ENCODE assay signal across 8 cellular contexts in the genomic region with DNA sequence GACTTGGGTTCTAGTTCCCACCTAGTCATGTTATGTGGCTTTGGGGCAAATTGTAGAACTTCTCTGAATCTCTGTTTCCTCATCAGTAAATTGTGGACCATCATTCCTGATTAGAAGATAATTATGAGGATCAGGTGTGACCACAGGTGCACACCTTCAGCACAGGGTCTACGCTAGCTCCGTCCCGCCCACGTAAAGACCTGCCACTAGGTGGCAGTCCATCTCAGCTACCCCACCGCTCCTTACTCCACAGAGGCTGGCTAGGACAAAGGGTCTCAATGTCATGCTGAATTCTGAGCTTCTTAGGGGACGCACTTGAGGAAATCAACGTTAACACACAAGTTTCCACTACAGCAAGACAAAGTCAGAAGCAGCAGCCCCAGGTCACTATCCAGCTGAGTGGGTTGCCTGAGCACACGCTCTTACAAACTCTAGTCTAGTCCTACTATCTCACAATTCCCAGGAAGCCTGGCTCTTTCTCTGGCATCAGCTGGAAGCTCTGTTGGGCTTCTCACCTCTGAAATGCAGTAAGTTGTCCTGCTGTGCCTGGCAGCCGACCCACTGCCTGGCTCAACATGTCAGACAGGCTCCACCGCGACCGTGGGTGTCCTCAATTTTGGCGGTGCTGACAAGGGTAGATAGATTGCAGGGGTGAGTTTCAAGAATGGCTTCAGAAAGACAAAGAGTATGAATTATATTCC. TPM values are rescaled to one million over a fixed set of nuclear protein-coding genes. Genes with fewer than 3 reads are reported as not detected.
DNase-seq lines count a peak whose midpoint lies in the region; ATAC-seq lines count a peak whose summit lies in the region.

No MANE protein-coding gene starts in this region.

- no peak overlapping the region for H3K4me3 ChIP-seq in effector memory CD4-positive, alpha-beta T cell (ENCODE audit: insufficient read depth, low read depth, low read length, poor library complexity, severe bottlenecking)

- no peaks in the 10 kb centered on the region for H3K9me3 ChIP-seq in effector memory CD4-positive, alpha-beta T cell (ENCODE audit: control insufficient read depth, low read length)

- no peaks in the 10 kb centered on the region for H3K36me3 ChIP-seq in effector memory CD4-positive, alpha-beta T cell (ENCODE audit: control insufficient read depth, insufficient read depth, low read length)

- peak overlapping the region; percentile 80 to 98 (median 93) for H3K27ac Mint-ChIP-seq in naive thymus-derived CD8-positive, alpha-beta T cell

- POLR2A ChIA-PET in naive thymus-derived CD8-positive, alpha-beta T cell (lab: Charles Lee), result interaction anchor here (0.7 to 16.1 kb wide), 13 partner anchors 8 to 205 kb away, joined by 3 to 734 read pairs (median 3); a partner anchor contains a TSS

- DNase-seq in NCI-H446 (lab: John Stamatoyannopoulos, UW), result peak; percentile 17 to 60
- no peak for DNase-seq in NCI-H446 treated with DMSO at 0.1 percent for 48 hours (lab: John Stamatoyannopoulos, UW)
- peak; percentile 45 for DNase-seq in NCI-H2029 (lab: John Stamatoyannopoulos, UW)
- peak; percentile 65 for DNase-seq in activated CD4-positive, alpha-beta T cell treated with anti-CD3 and anti-CD28 coated beads, Interleukin-2, amount 50 U/mL, for 1 hour
- DNase-seq in effector memory CD4-positive, alpha-beta T cell, result peak; percentile 36 to 52 (median 42)
- peak; percentile 52 to 81 (median 66) for DNase-seq in naive thymus-derived CD8-positive, alpha-beta T cell
- DNase-seq in NCI-H2107 treated with DMSO at 0.1 percent for 48 hours (lab: John Stamatoyannopoulos, UW; ENCODE audit: unreplicated experiment), result no peak

- H3K36me3 Mint-ChIP-seq in naive thymus-derived CD8-positive, alpha-beta T cell, result peaks cover 0 to 3% (median 0%) of the 10 kb centered on the region in 3 donors

- peaks cover 27 to 55% (median 43%) of the 10 kb centered on the region in 4 donors for H3K4me1 Mint-ChIP-seq in naive thymus-derived CD8-positive, alpha-beta T cell

- H3K27me3 ChIP-seq in effector memory CD4-positive, alpha-beta T cell (replicated peaks; ENCODE audit: control insufficient read depth, insufficient read depth, low read length, poor library complexity, severe bottlenecking), result no peaks in the 10 kb centered on the region

- no peaks in the 10 kb centered on the region for H3K9me3 Mint-ChIP-seq in naive thymus-derived CD8-positive, alpha-beta T cell

- no peaks in the 10 kb centered on the region for H3K27me3 Mint-ChIP-seq in naive thymus-derived CD8-positive, alpha-beta T cell

- H3K4me3 Mint-ChIP-seq in naive thymus-derived CD8-positive, alpha-beta T cell, result peak overlapping the region; percentile 85 to 96 (median 93)

- no peak overlapping the region for H3K27ac ChIP-seq in effector memory CD4-positive, alpha-beta T cell (ENCODE audit: insufficient read depth, low read length, poor library complexity, severe bottlenecking)

- ATAC-seq in naive thymus-derived CD8-positive, alpha-beta T cell, result peak; percentile 24 to 34
- no peak for ATAC-seq in HG02852 (IDR thresholded peaks at IDR 0.05; ENCODE audit: unreplicated experiment)

- H3K4me1 ChIP-seq in effector memory CD4-positive, alpha-beta T cell (ENCODE audit: control insufficient read depth, insufficient read depth, low read length, poor library complexity, severe bottlenecking), result peaks cover 12% of the 10 kb centered on the region

RNA-seq across cellular contexts. Expression of a gene that starts 2.0 kb away (rescaled TPM):
- 100 to 1,000 TPM; 384 to 393 TPM for total RNA-seq in naive thymus-derived CD8-positive, alpha-beta T cell
- 10 to 100 TPM; 37.4 to 92.5 (median 53.2) TPM for polyA plus RNA-seq in naive thymus-derived CD8-positive, alpha-beta T cell

Comparison
In these comparisons a context has a peak if more than half of its experiments do, and no peak if none do; other contexts are left out.
1. DNase-seq: peak in NCI-H446 (2 of 2), NCI-H2029 (single experiment), activated CD4-positive, alpha-beta T cell treated with anti-CD3 and anti-CD28 coated beads, Interleukin-2, amount 50 U/mL, for 1 hour (single experiment), effector memory CD4-positive, alpha-beta T cell (3 of 3) and naive thymus-derived CD8-positive, alpha-beta T cell (10 of 10); none in NCI-H446 treated with DMSO at 0.1 percent for 48 hours (single experiment) and NCI-H2107 treated with DMSO at 0.1 percent for 48 hours (single experiment).